18 cellular contexts compared by ENCODE assay signal in the genomic region with DNA sequence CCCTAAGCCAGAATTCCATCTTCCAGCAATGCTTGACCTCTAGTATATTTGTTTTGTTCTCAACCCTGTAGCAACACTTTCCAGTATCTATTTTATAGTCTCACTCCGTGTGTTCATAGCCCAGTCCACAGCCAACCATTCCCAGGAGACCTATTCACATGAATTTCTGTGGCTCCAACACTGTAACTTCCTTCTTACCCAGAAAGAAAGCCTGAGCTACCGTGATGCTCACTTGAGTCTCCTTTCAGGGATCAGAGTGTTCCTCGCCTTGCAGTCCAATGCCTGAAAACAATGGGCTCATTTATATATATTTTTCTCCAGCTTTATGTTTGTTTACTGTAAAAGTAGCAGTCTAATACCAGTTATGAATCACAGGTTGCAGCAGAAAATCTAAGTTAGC.
"Had no signal": no experiment of that assay in that cellular context is flagged by ENCODE, and none has a peak within 500 bp of the region (broad histone marks: within the 10 kb centered on the region; RNA-seq: fewer than 3 reads in every experiment).

No MANE protein-coding gene starts in this region.

- H3K4me3 ChIP-seq: esophagus squamous epithelium, left ventricle myocardium inferior, mucosa of descending colon, right atrium auricular region, skin epidermis, suprapubic skin, transverse colon, uterus had no signal

- H3K27me3 ChIP-seq: esophagus squamous epithelium, right atrium auricular region, suprapubic skin, transverse colon had no signal

- H3K9me3 ChIP-seq: esophagus squamous epithelium, left ventricle myocardium inferior, mucosa of descending colon, right atrium auricular region, suprapubic skin, transverse colon, uterus had no signal

- H3K36me3 ChIP-seq: esophagus squamous epithelium, left ventricle myocardium inferior, right atrium auricular region, suprapubic skin, transverse colon, uterus had no signal

- H3K4me1 ChIP-seq: esophagus squamous epithelium, left ventricle myocardium inferior, right atrium auricular region, suprapubic skin, transverse colon, uterus had no signal

- DNase-seq: activated B cell treated with CpG ODN at 0.5 μM for 24 hours; activated CD4-positive, alpha-beta memory T cell treated with anti-CD3 and anti-CD28 coated beads, Interleukin-2, amount 10 ng/mL, durations not matched to agents 7 days and 5 days; activated CD4-positive, alpha-beta T cell treated with anti-CD3 and anti-CD28 coated beads for 4 hours; activated CD8-positive, alpha-beta memory T cell treated with anti-CD3 and anti-CD28 coated beads, Interleukin-2, amount 10 ng/mL, durations not matched to agents 7 days and 5 days; amniotic stem cell; effector memory CD4-positive, alpha-beta T cell; esophagus squamous epithelium; head of caudate nucleus; left ventricle myocardium inferior; mucosa of descending colon; naive B cell; stimulated activated naive CD8-positive, alpha-beta T cell treated with anti-CD3 and anti-CD28 coated beads, Interleukin-15, amount 100 ng/mL, for 72 hours; T-helper 9 cell; transverse colon; uterus had no signal
